1 cellular context compared by ENCODE assay signal in genomic region chr16:74984194-74984669, GRCh38.
TF ChIP-seq lines count a peak whose summit lies in the region.

No MANE protein-coding gene starts in this region.

TF ChIP-seq in GM23338, 12 proteins besides CTCF, POLR2A, EP300 and RAD21 (continued from another document):
- TF ChIP-seq ZNF462 (CRISPR knock-in tag; IDR thresholded peaks at IDR 0.05) (no peak), ETS1 (IDR thresholded peaks at IDR 0.05) (no peak), NANOG (IDR thresholded peaks at IDR 0.05; ENCODE audit: borderline replicate concordance) (no peak), CREB1 (CRISPR knock-in tag; IDR thresholded peaks at IDR 0.05; ENCODE audit: low read depth) (no peak), EZH2phosphoT487 (IDR thresholded peaks at IDR 0.05; ENCODE audit: unreplicated experiment) (no peak), REST (IDR thresholded peaks at IDR 0.05; ENCODE audit: unreplicated experiment) (no peak), POLR2AphosphoS5 (IDR thresholded peaks at IDR 0.05; ENCODE audit: low read depth) (no peak)
TF ChIP-seq in GM23338: peak in this region for 0.
